ENCODE assay signal across 9 cellular contexts in the genomic region with DNA sequence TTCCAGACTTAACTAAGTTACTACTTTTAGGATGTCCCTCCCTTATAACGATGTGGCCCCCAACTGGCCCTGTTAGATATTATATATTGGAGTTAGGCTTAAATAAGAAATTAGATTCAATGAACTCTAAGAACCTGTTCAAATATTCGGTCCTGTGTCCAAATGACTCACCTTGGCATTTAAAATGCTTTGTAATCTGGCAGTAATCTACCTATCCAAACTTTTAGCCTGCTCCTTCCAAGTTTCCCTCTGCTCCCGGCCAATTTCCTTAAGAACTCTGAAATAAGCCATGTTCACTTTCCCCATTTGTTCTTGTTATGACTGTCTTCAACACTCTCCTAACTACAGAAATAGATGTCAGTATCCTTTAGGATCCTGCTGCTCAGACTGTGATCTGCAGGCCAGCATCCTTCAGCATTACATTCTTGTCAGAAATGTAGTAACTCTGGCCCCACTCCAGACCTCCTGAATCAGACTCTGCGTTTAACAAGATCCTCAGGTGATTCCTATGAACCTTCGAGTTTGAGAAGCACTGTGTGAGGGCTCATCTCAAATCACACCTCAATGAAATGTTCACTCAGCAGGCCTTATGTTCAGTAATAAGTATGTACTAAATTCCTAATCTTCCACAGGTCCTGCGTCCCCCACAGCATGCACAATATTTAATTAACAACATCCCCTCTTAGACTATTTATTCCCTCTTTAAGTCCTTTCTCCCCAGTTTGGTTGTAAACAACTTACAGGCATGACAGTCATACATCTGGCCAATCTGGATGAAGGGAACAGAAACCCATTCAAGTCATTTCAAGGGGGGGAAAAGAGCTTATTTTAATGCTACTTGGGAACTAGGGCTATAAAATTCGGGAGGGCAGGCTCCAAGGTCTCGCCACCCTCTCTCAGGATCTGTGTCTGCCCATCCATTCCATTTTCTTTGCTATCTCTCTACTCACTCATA. TPM values are rescaled to one million over a fixed set of nuclear protein-coding genes. Genes with fewer than 3 reads are reported as not detected.
DNase-seq lines count a peak whose midpoint lies in the region; ATAC-seq and TF ChIP-seq lines count a peak whose summit lies in the region.
"Had no signal": no experiment of that assay in that cellular context is flagged by ENCODE, and none has a peak within 500 bp of the region (broad histone marks: within the 10 kb centered on the region; RNA-seq: fewer than 3 reads in every experiment).

No MANE protein-coding gene starts in this region.

- peaks cover 6 to 11% of the 10 kb centered on the region in 2 donors for H3K9me3 Mint-ChIP-seq in activated T-cell treated with anti-CD3 and anti-CD28 coated beads, Interleukin-2, amount 50 U/mL, for 72 hours
- peaks cover 6% of the 10 kb centered on the region for H3K9me3 Mint-ChIP-seq in activated B cell treated with CpG ODN at 0.5 μM for 24 hours

- intact Hi-C loops in activated B cell treated with CpG ODN at 0.5 μM for 24 hours (cut with micrococcal nuclease) = no loop called here

- H3K27ac Mint-ChIP-seq in activated T-cell treated with anti-CD3 and anti-CD28 coated beads, Interleukin-2, amount 50 U/mL, for 72 hours = peak overlapping the region; percentile 92
- H3K27ac Mint-ChIP-seq in activated B cell treated with CpG ODN at 0.5 μM for 24 hours = peak overlapping the region; percentile 93

- peak overlapping the region; percentile 89 to 93 for H3K4me3 Mint-ChIP-seq in activated T-cell treated with anti-CD3 and anti-CD28 coated beads, Interleukin-2, amount 50 U/mL, for 72 hours
- peak overlapping the region; percentile 97 for H3K4me3 Mint-ChIP-seq in activated B cell treated with CpG ODN at 0.5 μM for 24 hours

- DNase-seq in activated T-cell treated with anti-CD3 and anti-CD28 coated beads, Interleukin-2, amount 50 U/mL, for 72 hours = no peak
- DNase-seq in activated T-cell treated with anti-CD3 and anti-CD28 coated beads, Interleukin-2, amount 50 U/mL, for 48 hours = no peak
- DNase-seq in activated B cell treated with CpG ODN at 0.5 μM for 24 hours (no peak), inferior parietal cortex (ENCODE audit: extremely low spot score) (peak; percentile 44), ecto neural progenitor cell (ENCODE audit: low spot score) (no peak), NCI-H2227 treated with DMSO at 0.1 percent for 48 hours (lab: John Stamatoyannopoulos, UW) (no peak)
- DNase-seq: activated naive CD4-positive, alpha-beta T cell treated with Interleukin-2 at 50 U/mL for 16 hours had no signal

- CTCF ChIA-PET in activated B cell treated with CpG ODN at 0.5 μM for 24 hours (lab: Charles Lee) = interaction anchor here (1.0 to 1.2 kb wide), 2 partner anchors 82 to 85 kb away, joined by 4 read pairs; no protein-coding TSS in a partner anchor

- no peak for ATAC-seq in activated T-cell treated with anti-CD3 and anti-CD28 coated beads, Interleukin-2, amount 50 U/mL, for 72 hours (replicated peaks in 1 of 2)
- no peak for ATAC-seq in activated B cell treated with CpG ODN at 0.5 μM for 24 hours (ENCODE audit: low read depth)
- no peak for ATAC-seq in GM21526 (IDR thresholded peaks at IDR 0.05; ENCODE audit: low FRiP score, unreplicated experiment)

- H3K27me3 Mint-ChIP-seq in activated T-cell treated with anti-CD3 and anti-CD28 coated beads, Interleukin-2, amount 50 U/mL, for 72 hours (ENCODE audit: low read depth) = no peaks in the 10 kb centered on the region
- no peaks in the 10 kb centered on the region for H3K27me3 Mint-ChIP-seq in activated B cell treated with CpG ODN at 0.5 μM for 24 hours

- H3K4me1 Mint-ChIP-seq in activated T-cell treated with anti-CD3 and anti-CD28 coated beads, Interleukin-2, amount 50 U/mL, for 72 hours (ENCODE audit: low read depth) = peaks cover 80% of the 10 kb centered on the region
- H3K4me1 Mint-ChIP-seq in activated B cell treated with CpG ODN at 0.5 μM for 24 hours = peaks cover 57% of the 10 kb centered on the region

- peak overlapping the region; percentile 89 for H3K27ac ChIP-seq in temporal lobe (ENCODE audit: low read depth, low read length)

- TF ChIP-seq CTCF in activated B cell treated with CpG ODN at 0.5 μM for 24 hours (IDR thresholded peaks at IDR 0.05) = no peak

- peaks cover 28 to 35% of the 10 kb centered on the region in 2 donors for H3K36me3 Mint-ChIP-seq in activated T-cell treated with anti-CD3 and anti-CD28 coated beads, Interleukin-2, amount 50 U/mL, for 72 hours (ENCODE audit: insufficient read depth in 2 of 2)
- peaks cover 24% of the 10 kb centered on the region for H3K36me3 Mint-ChIP-seq in activated B cell treated with CpG ODN at 0.5 μM for 24 hours (ENCODE audit: low read depth)

- POLR2A ChIA-PET in activated B cell treated with CpG ODN at 0.5 μM for 24 hours (lab: Charles Lee) = interaction anchor here (0.9 to 1.4 kb wide), 2 partner anchors 10 to 17 kb away, joined by 3 to 7 read pairs; no protein-coding TSS in a partner anchor

RNA-seq across cellular contexts. Expression of a gene that starts 3.0 kb away (rescaled TPM):
- total RNA-seq in activated T-cell treated with anti-CD3 and anti-CD28 coated beads, Interleukin-2, amount 50 U/mL, for 72 hours = 10 to 100 TPM; 51.7 to 55.9 TPM
- 27.9 and 35.6 TPM in 2 replicates for total RNA-seq in activated B cell treated with CpG ODN at 0.5 μM for 24 hours
- 151 TPM for total RNA-seq in temporal lobe
